Comparison of ENCODE assay signal across 25 cellular contexts in genomic region chr12:95059984-95060383, GRCh38. TPM values are rescaled to one million over a fixed set of nuclear protein-coding genes. Genes with fewer than 3 reads are reported as not detected.
DNase-seq lines count a peak whose midpoint lies in the region; ATAC-seq and TF ChIP-seq lines count a peak whose summit lies in the region.
"Had no signal": no experiment of that assay in that cellular context is flagged by ENCODE, and none has a peak within 500 bp of the region (broad histone marks: within the 10 kb centered on the region; RNA-seq: fewer than 3 reads in every experiment).

No MANE protein-coding gene starts in this region.

- TF ChIP-seq POLR2A in testis (IDR thresholded peaks at IDR 0.05) = no peak

- H3K9me3 ChIP-seq in heart right ventricle = no peaks in the 10 kb centered on the region
- H3K9me3 ChIP-seq in right atrium auricular region = no peaks in the 10 kb centered on the region
- no peaks in the 10 kb centered on the region for H3K9me3 ChIP-seq in left ventricle myocardium inferior (replicated peaks)
- H3K9me3 ChIP-seq in testis = no peaks in the 10 kb centered on the region
- H3K9me3 ChIP-seq: BE2C, BLaER1 had no signal

- TF ChIP-seq CTCF in heart right ventricle (IDR thresholded peaks at IDR 0.05) (no peak), right atrium auricular region (IDR thresholded peaks at IDR 0.05) (no peak), left ventricle myocardium inferior (IDR thresholded peaks at IDR 0.05; ENCODE audit: borderline replicate concordance) (no peak), testis (IDR thresholded peaks at IDR 0.05) (no peak), GM20000 (IDR thresholded peaks at IDR 0.05; ENCODE audit: extremely low read depth, missing control alignments) (no peak)

- peaks cover 0 to 100% (median 57%) of the 10 kb centered on the region in 9 donors for H3K36me3 ChIP-seq in heart right ventricle
- peaks cover 77% of the 10 kb centered on the region for H3K36me3 ChIP-seq in right atrium auricular region
- H3K36me3 ChIP-seq in left ventricle myocardium inferior = peaks cover 87% of the 10 kb centered on the region
- no peaks in the 10 kb centered on the region for H3K36me3 ChIP-seq in testis (ENCODE audit: low read depth, missing control alignments)

- intact Hi-C loops in Right ventricle myocardium superior (cut with DNase I) (no loop called here), cardiac septum (cut with DNase I) (no loop called here), heart right ventricle (cut with DNase I) (no loop called here), left ventricle myocardium inferior (cut with micrococcal nuclease) (no loop called here), testis (cut with DNase I; ENCODE audit: low total_unique reads) (no loop called here)

- no peak for DNase-seq in Right ventricle myocardium superior
- DNase-seq in cardiac septum (ENCODE audit: low spot score) = no peak
- no peak for DNase-seq in heart right ventricle
- DNase-seq in right atrium auricular region (ENCODE audit: low spot score) = no peak
- no peak for DNase-seq in left ventricle myocardium inferior
- DNase-seq in testis = no peak
- no peak for DNase-seq in GM20000 (ENCODE audit: low spot score)
- DNase-seq: 8988T; ACHN; BE2C; C1 segment of cervical spinal cord; CD4-positive, alpha-beta memory T cell; CD4-positive, CD25-positive, alpha-beta regulatory T cell; CD8-positive, alpha-beta memory T cell; COR-L47; DMS 273 treated with DMSO at 0.1 percent for 48 hours; DMS153; DMS53; DMS79; DND-41; EL; GDM1 had no signal

- no peaks in the 10 kb centered on the region for H3K4me1 ChIP-seq in heart right ventricle
- no peaks in the 10 kb centered on the region for H3K4me1 ChIP-seq in right atrium auricular region
- H3K4me1 ChIP-seq in left ventricle myocardium inferior = no peaks in the 10 kb centered on the region
- no peaks in the 10 kb centered on the region for H3K4me1 ChIP-seq in testis
- H3K4me1 ChIP-seq: BE2C, BLaER1 had no signal

- H3K27me3 ChIP-seq in heart right ventricle (no peaks in the 10 kb centered on the region), right atrium auricular region (no peaks in the 10 kb centered on the region), left ventricle myocardium inferior (ENCODE audit: low read depth) (no peaks in the 10 kb centered on the region), testis (no peaks in the 10 kb centered on the region)
- H3K27me3 ChIP-seq: BE2C, BLaER1 had no signal

- 69 to 71% methylated on average over 4 of the region's 4 CpGs for WGBS in heart right ventricle, 2 donors
- WGBS in testis, 2 donors = 72 to 75% methylated on average over 4 of the region's 4 CpGs

- ATAC-seq in Right ventricle myocardium superior (ENCODE audit: poor library complexity) = peak; percentile 61
- ATAC-seq in heart right ventricle = peak in 4 of 8 donors; percentile 52 to 73 (median 58)
- no peak for ATAC-seq in HG02642 (IDR thresholded peaks at IDR 0.05; ENCODE audit: poor library complexity, unreplicated experiment)
- ATAC-seq: GM12878 had no signal

- H3K27ac ChIP-seq in heart right ventricle = peak overlapping the region in 7 of 10 donors; percentile 5 to 52 (median 35)
- peak overlapping the region in 1 of 2 donors; percentile 5 for H3K27ac ChIP-seq in right atrium auricular region
- H3K27ac ChIP-seq in left ventricle myocardium inferior (replicated peaks) = peak overlapping the region; percentile 53
- H3K27ac ChIP-seq in testis = peak overlapping the region; percentile 62 to 80
- H3K27ac ChIP-seq: BLaER1 had no signal

- H3K4me3 ChIP-seq in heart right ventricle (no peak overlapping the region), right atrium auricular region (no peak overlapping the region), left ventricle myocardium inferior (no peak overlapping the region), testis (no peak overlapping the region)
- H3K4me3 ChIP-seq: BLaER1, GM12878 had no signal

RNA-seq across cellular contexts. Expression of gene NR2C1, which starts 13.4 kb away (rescaled TPM):
- total RNA-seq in Right ventricle myocardium superior (33.8 TPM), cardiac septum (34.6 TPM), heart right ventricle (10 to 100 TPM; 33.6 to 46.0 (median 38.3) TPM), right atrium auricular region (10 to 100 TPM; 26.4 to 34.6 TPM), left ventricle myocardium inferior (40.1 TPM), testis (100 to 1,000 TPM; 102 to 114 TPM)
- polyA plus RNA-seq in heart right ventricle (100 to 1,000 TPM in 1 of 2 donors, 10 to 100 TPM in 1; 11.3 to 189 TPM), testis (ENCODE audit: insufficient read depth, low read depth, low replicate concordance) (66.3 TPM)

RNA-seq across cellular contexts. Expression of gene NDUFA12, which starts 56.5 kb away (rescaled TPM):
- total RNA-seq in Right ventricle myocardium superior (392 TPM), cardiac septum (228 TPM), heart right ventricle (100 to 1,000 TPM; 254 to 427 (median 324) TPM), right atrium auricular region (100 to 1,000 TPM; 378 to 472 TPM), left ventricle myocardium inferior (353 TPM), testis (10 to 100 TPM; 75.2 to 77.5 TPM)
- polyA plus RNA-seq in heart right ventricle (100 to 1,000 TPM; 624 to 710 TPM), testis (ENCODE audit: insufficient read depth, low read depth, low replicate concordance) (136 TPM)
